In the genomic region with DNA sequence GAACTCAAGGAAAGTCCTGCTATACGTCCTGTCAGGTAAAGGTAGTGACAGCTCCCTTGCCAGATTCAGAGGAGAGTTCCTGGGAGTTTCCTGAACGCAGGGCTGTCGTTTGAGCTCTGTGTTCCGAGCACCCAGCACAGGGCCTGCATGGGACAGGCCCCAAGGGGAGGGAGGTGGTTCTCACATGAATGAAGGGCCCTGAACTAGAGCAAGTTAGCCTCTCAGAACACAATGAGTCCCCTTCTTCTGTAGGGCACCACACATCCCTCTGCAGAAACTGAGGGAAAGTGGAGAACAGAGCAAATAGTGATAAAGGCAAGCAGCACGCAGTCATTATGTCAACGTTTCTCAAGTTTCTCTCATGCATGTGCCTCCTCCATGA, we compare ENCODE assay signal across 1 cellular context.
TF ChIP-seq lines count a peak whose summit lies in the region.

No MANE protein-coding gene starts in this region.

TF ChIP-seq in WTC11, 78 proteins besides CTCF, POLR2A, EP300 and RAD21 (continued from another document):
- TF ChIP-seq, protein P1, sequence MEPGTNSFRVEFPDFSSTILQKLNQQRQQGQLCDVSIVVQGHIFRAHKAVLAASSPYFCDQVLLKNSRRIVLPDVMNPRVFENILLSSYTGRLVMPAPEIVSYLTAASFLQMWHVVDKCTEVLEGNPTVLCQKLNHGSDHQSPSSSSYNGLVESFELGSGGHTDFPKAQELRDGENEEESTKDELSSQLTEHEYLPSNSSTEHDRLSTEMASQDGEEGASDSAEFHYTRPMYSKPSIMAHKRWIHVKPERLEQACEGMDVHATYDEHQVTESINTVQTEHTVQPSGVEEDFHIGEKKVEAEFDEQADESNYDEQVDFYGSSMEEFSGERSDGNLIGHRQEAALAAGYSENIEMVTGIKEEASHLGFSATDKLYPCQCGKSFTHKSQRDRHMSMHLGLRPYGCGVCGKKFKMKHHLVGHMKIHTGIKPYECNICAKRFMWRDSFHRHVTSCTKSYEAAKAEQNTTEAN (CRISPR knock-in tag; IDR thresholded peaks at IDR 0.05): no peak
- TF ChIP-seq, protein P2, sequence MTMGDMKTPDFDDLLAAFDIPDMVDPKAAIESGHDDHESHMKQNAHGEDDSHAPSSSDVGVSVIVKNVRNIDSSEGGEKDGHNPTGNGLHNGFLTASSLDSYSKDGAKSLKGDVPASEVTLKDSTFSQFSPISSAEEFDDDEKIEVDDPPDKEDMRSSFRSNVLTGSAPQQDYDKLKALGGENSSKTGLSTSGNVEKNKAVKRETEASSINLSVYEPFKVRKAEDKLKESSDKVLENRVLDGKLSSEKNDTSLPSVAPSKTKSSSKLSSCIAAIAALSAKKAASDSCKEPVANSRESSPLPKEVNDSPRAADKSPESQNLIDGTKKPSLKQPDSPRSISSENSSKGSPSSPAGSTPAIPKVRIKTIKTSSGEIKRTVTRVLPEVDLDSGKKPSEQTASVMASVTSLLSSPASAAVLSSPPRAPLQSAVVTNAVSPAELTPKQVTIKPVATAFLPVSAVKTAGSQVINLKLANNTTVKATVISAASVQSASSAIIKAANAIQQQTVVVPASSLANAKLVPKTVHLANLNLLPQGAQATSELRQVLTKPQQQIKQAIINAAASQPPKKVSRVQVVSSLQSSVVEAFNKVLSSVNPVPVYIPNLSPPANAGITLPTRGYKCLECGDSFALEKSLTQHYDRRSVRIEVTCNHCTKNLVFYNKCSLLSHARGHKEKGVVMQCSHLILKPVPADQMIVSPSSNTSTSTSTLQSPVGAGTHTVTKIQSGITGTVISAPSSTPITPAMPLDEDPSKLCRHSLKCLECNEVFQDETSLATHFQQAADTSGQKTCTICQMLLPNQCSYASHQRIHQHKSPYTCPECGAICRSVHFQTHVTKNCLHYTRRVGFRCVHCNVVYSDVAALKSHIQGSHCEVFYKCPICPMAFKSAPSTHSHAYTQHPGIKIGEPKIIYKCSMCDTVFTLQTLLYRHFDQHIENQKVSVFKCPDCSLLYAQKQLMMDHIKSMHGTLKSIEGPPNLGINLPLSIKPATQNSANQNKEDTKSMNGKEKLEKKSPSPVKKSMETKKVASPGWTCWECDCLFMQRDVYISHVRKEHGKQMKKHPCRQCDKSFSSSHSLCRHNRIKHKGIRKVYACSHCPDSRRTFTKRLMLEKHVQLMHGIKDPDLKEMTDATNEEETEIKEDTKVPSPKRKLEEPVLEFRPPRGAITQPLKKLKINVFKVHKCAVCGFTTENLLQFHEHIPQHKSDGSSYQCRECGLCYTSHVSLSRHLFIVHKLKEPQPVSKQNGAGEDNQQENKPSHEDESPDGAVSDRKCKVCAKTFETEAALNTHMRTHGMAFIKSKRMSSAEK (CRISPR knock-in tag; IDR thresholded peaks at IDR 0.05; ENCODE audit: borderline replicate concordance): no peak
- TF ChIP-seq, protein P3, sequence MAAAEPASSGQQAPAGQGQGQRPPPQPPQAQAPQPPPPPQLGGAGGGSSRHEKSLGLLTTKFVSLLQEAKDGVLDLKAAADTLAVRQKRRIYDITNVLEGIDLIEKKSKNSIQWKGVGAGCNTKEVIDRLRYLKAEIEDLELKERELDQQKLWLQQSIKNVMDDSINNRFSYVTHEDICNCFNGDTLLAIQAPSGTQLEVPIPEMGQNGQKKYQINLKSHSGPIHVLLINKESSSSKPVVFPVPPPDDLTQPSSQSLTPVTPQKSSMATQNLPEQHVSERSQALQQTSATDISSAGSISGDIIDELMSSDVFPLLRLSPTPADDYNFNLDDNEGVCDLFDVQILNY (CRISPR knock-in tag; IDR thresholded peaks at IDR 0.05): no peak
- TF ChIP-seq GTF2I (CRISPR knock-in tag; conservative IDR thresholded peaks at IDR 0.05) (no peak), RELA (CRISPR knock-in tag; IDR thresholded peaks at IDR 0.05; ENCODE audit: borderline replicate concordance) (no peak), CREM (CRISPR knock-in tag; IDR thresholded peaks at IDR 0.05) (no peak), CREB1 (CRISPR knock-in tag; IDR thresholded peaks at IDR 0.05) (no peak)
- TF ChIP-seq, protein P4, sequence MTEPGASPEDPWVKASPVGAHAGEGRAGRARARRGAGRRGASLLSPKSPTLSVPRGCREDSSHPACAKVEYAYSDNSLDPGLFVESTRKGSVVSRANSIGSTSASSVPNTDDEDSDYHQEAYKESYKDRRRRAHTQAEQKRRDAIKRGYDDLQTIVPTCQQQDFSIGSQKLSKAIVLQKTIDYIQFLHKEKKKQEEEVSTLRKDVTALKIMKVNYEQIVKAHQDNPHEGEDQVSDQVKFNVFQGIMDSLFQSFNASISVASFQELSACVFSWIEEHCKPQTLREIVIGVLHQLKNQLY (CRISPR knock-in tag; IDR thresholded peaks at IDR 0.05): no peak
- TF ChIP-seq, protein P5, sequence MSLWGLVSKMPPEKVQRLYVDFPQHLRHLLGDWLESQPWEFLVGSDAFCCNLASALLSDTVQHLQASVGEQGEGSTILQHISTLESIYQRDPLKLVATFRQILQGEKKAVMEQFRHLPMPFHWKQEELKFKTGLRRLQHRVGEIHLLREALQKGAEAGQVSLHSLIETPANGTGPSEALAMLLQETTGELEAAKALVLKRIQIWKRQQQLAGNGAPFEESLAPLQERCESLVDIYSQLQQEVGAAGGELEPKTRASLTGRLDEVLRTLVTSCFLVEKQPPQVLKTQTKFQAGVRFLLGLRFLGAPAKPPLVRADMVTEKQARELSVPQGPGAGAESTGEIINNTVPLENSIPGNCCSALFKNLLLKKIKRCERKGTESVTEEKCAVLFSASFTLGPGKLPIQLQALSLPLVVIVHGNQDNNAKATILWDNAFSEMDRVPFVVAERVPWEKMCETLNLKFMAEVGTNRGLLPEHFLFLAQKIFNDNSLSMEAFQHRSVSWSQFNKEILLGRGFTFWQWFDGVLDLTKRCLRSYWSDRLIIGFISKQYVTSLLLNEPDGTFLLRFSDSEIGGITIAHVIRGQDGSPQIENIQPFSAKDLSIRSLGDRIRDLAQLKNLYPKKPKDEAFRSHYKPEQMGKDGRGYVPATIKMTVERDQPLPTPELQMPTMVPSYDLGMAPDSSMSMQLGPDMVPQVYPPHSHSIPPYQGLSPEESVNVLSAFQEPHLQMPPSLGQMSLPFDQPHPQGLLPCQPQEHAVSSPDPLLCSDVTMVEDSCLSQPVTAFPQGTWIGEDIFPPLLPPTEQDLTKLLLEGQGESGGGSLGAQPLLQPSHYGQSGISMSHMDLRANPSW (CRISPR knock-in tag; conservative IDR thresholded peaks at IDR 0.05; ENCODE audit: low read depth): no peak
